ENCODE assay signal across 16 cellular contexts in the genomic region with DNA sequence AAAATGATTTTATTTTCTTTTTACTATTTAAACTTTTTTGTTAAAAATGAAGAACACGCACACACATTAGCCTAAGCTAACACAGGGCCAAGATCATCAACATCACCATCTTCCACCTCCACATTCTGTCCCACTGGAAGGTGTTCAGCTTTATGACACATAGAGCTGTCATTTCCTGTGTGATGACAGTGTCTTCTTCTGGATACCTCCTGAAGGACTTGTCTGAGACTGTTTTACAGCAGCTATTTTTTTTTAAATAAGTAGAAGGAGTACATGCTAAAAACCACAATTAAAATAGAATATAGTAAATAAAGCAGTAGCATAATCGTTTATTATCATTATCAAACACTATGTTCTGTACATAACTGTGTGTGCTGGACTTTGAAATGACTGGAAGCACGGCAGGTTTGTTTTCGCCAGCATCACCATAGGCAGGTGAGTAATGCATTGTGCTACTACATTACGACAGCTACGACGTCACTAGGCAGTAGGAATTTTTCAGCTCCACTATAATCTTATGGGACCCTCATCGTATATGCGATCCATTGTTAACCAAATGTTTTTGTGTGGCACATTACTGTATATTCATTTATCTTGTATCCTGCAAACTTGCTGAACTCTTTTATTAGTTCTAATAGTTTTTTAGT.
DNase-seq lines count a peak whose midpoint lies in the region; ATAC-seq and TF ChIP-seq lines count a peak whose summit lies in the region.
"Had no signal": no experiment of that assay in that cellular context is flagged by ENCODE, and none has a peak within 500 bp of the region (broad histone marks: within the 10 kb centered on the region; RNA-seq: fewer than 3 reads in every experiment).

No MANE protein-coding gene starts in this region.

- in situ Hi-C loops in Panc1 (cut with HindIII; ENCODE audit: low pct_unique_long_range_greater_than_20kb, low sequenced_read_pairs) = no loop called here

- POLR2A ChIA-PET in activated CD8-positive, alpha-beta T cell treated with anti-CD3 and anti-CD28 coated beads for 36 hours (lab: Charles Lee) = no interaction called here
- POLR2A ChIA-PET in activated CD8-positive, alpha-beta T cell treated with anti-CD3 and anti-CD28 coated beads, Interleukin-2, amount 10 ng/mL, durations not matched to agents 7 days and 5 days (lab: Charles Lee) = interaction anchor here (0.6 kb wide), 1 partner anchor 140 kb away, joined by 3 read pairs; no protein-coding TSS in a partner anchor
- POLR2A ChIA-PET in Panc1 (lab: Charles Lee) = interaction anchor here (0.5 kb wide), 1 partner anchor 177 kb away, joined by 3 read pairs; no protein-coding TSS in a partner anchor

- no peak overlapping the region for H3K4me3 Mint-ChIP-seq in activated CD8-positive, alpha-beta T cell treated with anti-CD3 and anti-CD28 coated beads for 36 hours
- H3K4me3 Mint-ChIP-seq in activated CD8-positive, alpha-beta T cell treated with anti-CD3 and anti-CD28 coated beads, Interleukin-2, amount 10 ng/mL, durations not matched to agents 7 days and 5 days = no peak overlapping the region
- H3K4me3 Mint-ChIP-seq: memory B cell had no signal

- ATAC-seq in activated CD8-positive, alpha-beta T cell treated with anti-CD3 and anti-CD28 coated beads for 36 hours = peak; percentile 68
- ATAC-seq in activated CD8-positive, alpha-beta T cell treated with anti-CD3 and anti-CD28 coated beads, Interleukin-2, amount 10 ng/mL, durations not matched to agents 7 days and 5 days = no peak
- ATAC-seq in Panc1 (peak; percentile 82), esophagus mucosa (peak; percentile 62), HG02885 (IDR thresholded peaks at IDR 0.05; ENCODE audit: poor library complexity, unreplicated experiment) (no peak)

- peaks cover 10% of the 10 kb centered on the region; the same call in 1 of the 2 replicates for H3K27me3 ChIP-seq in Panc1 (ENCODE audit: control insufficient read depth, insufficient read depth, low read length)
- H3K27me3 ChIP-seq in suprapubic skin = peaks cover 18% of the 10 kb centered on the region

- TF ChIP-seq POLR2A in suprapubic skin (IDR thresholded peaks at IDR 0.05) = no peak

- H3K4me1 ChIP-seq in Panc1 (ENCODE audit: control insufficient read depth, insufficient read depth, low read length) = peaks cover 12% of the 10 kb centered on the region; the same call in 1 of the 2 replicates
- H3K4me1 ChIP-seq in suprapubic skin = peaks cover 15% of the 10 kb centered on the region

- H3K4me3 ChIP-seq in Panc1 (ENCODE audit: low read depth in 2 of 2, low read length in 2 of 2) = no peak overlapping the region
- no peak overlapping the region for H3K4me3 ChIP-seq in suprapubic skin

- H3K27me3 Mint-ChIP-seq in activated CD8-positive, alpha-beta T cell treated with anti-CD3 and anti-CD28 coated beads for 36 hours = peaks cover 47% of the 10 kb centered on the region
- peaks cover 33% of the 10 kb centered on the region for H3K27me3 Mint-ChIP-seq in activated CD8-positive, alpha-beta T cell treated with anti-CD3 and anti-CD28 coated beads, Interleukin-2, amount 10 ng/mL, durations not matched to agents 7 days and 5 days (ENCODE audit: low read depth)

- H3K9me3 Mint-ChIP-seq in activated CD8-positive, alpha-beta T cell treated with anti-CD3 and anti-CD28 coated beads for 36 hours = no peaks in the 10 kb centered on the region
- no peaks in the 10 kb centered on the region for H3K9me3 Mint-ChIP-seq in activated CD8-positive, alpha-beta T cell treated with anti-CD3 and anti-CD28 coated beads, Interleukin-2, amount 10 ng/mL, durations not matched to agents 7 days and 5 days (ENCODE audit: insufficient read depth)
- H3K9me3 Mint-ChIP-seq: memory B cell had no signal

- DNase-seq in activated CD8-positive, alpha-beta T cell treated with anti-CD3 and anti-CD28 coated beads for 36 hours = no peak
- no peak for DNase-seq in activated CD8-positive, alpha-beta T cell treated with anti-CD3 and anti-CD28 coated beads, Interleukin-2, amount 10 ng/mL, durations not matched to agents 7 days and 5 days
- DNase-seq in Panc1 (ENCODE audit: low read depth, low spot score) (peak; percentile 81), middle frontal gyrus (ENCODE audit: extremely low spot score, low spot score) (no peak), suprapubic skin (ENCODE audit: low spot score in 2 of 2) (no peak)
- DNase-seq in stimulated activated CD8-positive, alpha-beta memory T cell treated with anti-CD3 and anti-CD28 coated beads, Interleukin-4, amount 100 ng/mL, for 48 hours = peak; percentile 15
- DNase-seq: activated CD4-positive, CD25-positive, alpha-beta regulatory T cell; activated T-cell treated with anti-CD3 and anti-CD28 coated beads for 4 hours; amygdala; Caco-2; MV-4-11; NCI-H2171 treated with DMSO at 0.1 percent for 48 hours; substantia nigra had no signal

- intact Hi-C loops in activated CD8-positive, alpha-beta T cell treated with anti-CD3 and anti-CD28 coated beads for 36 hours (cut with micrococcal nuclease) = no loop called here
- intact Hi-C loops in Panc1 (cut with micrococcal nuclease; ENCODE audit: unreplicated experiment) = no loop called here

- TF ChIP-seq EP300 in suprapubic skin (IDR thresholded peaks at IDR 0.05) = no peak

- no peaks in the 10 kb centered on the region for H3K36me3 Mint-ChIP-seq in activated CD8-positive, alpha-beta T cell treated with anti-CD3 and anti-CD28 coated beads for 36 hours (ENCODE audit: low read depth)
- H3K36me3 Mint-ChIP-seq in activated CD8-positive, alpha-beta T cell treated with anti-CD3 and anti-CD28 coated beads, Interleukin-2, amount 10 ng/mL, durations not matched to agents 7 days and 5 days (ENCODE audit: low read depth) = no peaks in the 10 kb centered on the region
- H3K36me3 Mint-ChIP-seq: memory B cell had no signal

- CTCF ChIA-PET in activated CD8-positive, alpha-beta T cell treated with anti-CD3 and anti-CD28 coated beads for 36 hours (lab: Charles Lee) = interaction anchor here (1.0 kb wide), 1 partner anchor 151 kb away, joined by 3 read pairs; no protein-coding TSS in a partner anchor
- CTCF ChIA-PET in activated CD8-positive, alpha-beta T cell treated with anti-CD3 and anti-CD28 coated beads, Interleukin-2, amount 10 ng/mL, durations not matched to agents 7 days and 5 days (lab: Charles Lee) = no interaction called here
- CTCF ChIA-PET in Panc1 (lab: Charles Lee) = no interaction called here

- 87% methylated on average over 9 of the region's 9 CpGs for WGBS in suprapubic skin

- TF ChIP-seq CTCF in activated CD8-positive, alpha-beta T cell treated with anti-CD3 and anti-CD28 coated beads for 36 hours (IDR thresholded peaks at IDR 0.05) = no peak
- no peak for TF ChIP-seq CTCF in Panc1 (IDR thresholded peaks at IDR 0.05)
- TF ChIP-seq CTCF in suprapubic skin (IDR thresholded peaks at IDR 0.05) = no peak

- H3K27ac ChIP-seq in Panc1 (ENCODE audit: low read length) (no peak overlapping the region), suprapubic skin (no peak overlapping the region)

- H3K36me3 ChIP-seq in Panc1 (ENCODE audit: control insufficient read depth, insufficient read depth, low read length) (no peaks in the 10 kb centered on the region), suprapubic skin (no peaks in the 10 kb centered on the region)

- no peak overlapping the region for H3K27ac Mint-ChIP-seq in activated CD8-positive, alpha-beta T cell treated with anti-CD3 and anti-CD28 coated beads for 36 hours
- H3K27ac Mint-ChIP-seq in activated CD8-positive, alpha-beta T cell treated with anti-CD3 and anti-CD28 coated beads, Interleukin-2, amount 10 ng/mL, durations not matched to agents 7 days and 5 days = no peak overlapping the region
- H3K27ac Mint-ChIP-seq: memory B cell had no signal

- H3K4me1 Mint-ChIP-seq in activated CD8-positive, alpha-beta T cell treated with anti-CD3 and anti-CD28 coated beads for 36 hours (ENCODE audit: low read depth) = no peaks in the 10 kb centered on the region
- H3K4me1 Mint-ChIP-seq in activated CD8-positive, alpha-beta T cell treated with anti-CD3 and anti-CD28 coated beads, Interleukin-2, amount 10 ng/mL, durations not matched to agents 7 days and 5 days (ENCODE audit: low read depth) = no peaks in the 10 kb centered on the region
- H3K4me1 Mint-ChIP-seq: memory B cell had no signal

- no peaks in the 10 kb centered on the region for H3K9me3 ChIP-seq in Panc1 (ENCODE audit: control insufficient read depth, insufficient read depth, low read depth, low read length)
- no peaks in the 10 kb centered on the region for H3K9me3 ChIP-seq in suprapubic skin

- BruUV-seq in Panc1 (replicated peaks; lab: Mats Ljungman, UMichigan) = no TSS peak

Comparison
In these comparisons a context has a peak if more than half of its experiments do, and no peak if none do; other contexts are left out.
1. ATAC-seq: peak in activated CD8-positive, alpha-beta T cell treated with anti-CD3 and anti-CD28 coated beads for 36 hours (single experiment), Panc1 (single experiment) and esophagus mucosa (single experiment); none in activated CD8-positive, alpha-beta T cell treated with anti-CD3 and anti-CD28 coated beads, Interleukin-2, amount 10 ng/mL, durations not matched to agents 7 days and 5 days (single experiment) and HG02885 (single experiment).
2. DNase-seq: peak in Panc1 (single experiment) and stimulated activated CD8-positive, alpha-beta memory T cell treated with anti-CD3 and anti-CD28 coated beads, Interleukin-4, amount 100 ng/mL, for 48 hours (single experiment); none in activated CD8-positive, alpha-beta T cell treated with anti-CD3 and anti-CD28 coated beads for 36 hours (single experiment), activated CD8-positive, alpha-beta T cell treated with anti-CD3 and anti-CD28 coated beads, Interleukin-2, amount 10 ng/mL, durations not matched to agents 7 days and 5 days (single experiment), middle frontal gyrus (single experiment) and suprapubic skin (0 of 2).